Comparison of ENCODE assay signal across 8 cellular contexts in the genomic region with DNA sequence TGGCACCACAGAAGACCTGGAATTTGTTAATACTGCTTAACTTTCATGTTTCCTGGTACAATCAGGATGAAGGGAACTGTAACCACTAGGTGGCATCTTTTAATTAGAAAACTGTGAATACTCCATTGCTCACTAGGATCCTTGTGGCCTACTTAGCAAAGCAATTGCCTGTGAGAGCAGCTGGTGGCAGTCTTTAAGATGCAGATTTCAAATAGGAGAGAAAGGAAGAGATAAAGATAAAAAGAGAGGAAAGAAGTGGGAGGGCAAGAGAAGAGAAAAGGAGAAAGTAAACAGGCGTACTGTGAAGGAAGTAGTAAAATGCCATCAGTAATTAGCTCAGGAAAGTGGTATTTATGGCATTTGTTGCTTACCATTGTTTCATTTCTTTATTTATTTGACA.
DNase-seq lines count a peak whose midpoint lies in the region; ATAC-seq and TF ChIP-seq lines count a peak whose summit lies in the region.

No MANE protein-coding gene starts in this region.

- H3K4me2 ChIP-seq in hepatocyte, result no peak overlapping the region

- peaks cover 0 to 7% of the 10 kb centered on the region in 2 donors for H3K4me1 ChIP-seq in ascending aorta
- H3K4me1 ChIP-seq in hepatocyte (ENCODE audit: insufficient read depth), result peaks cover 6% of the 10 kb centered on the region
- peaks cover 0 to 32% (median 17%) of the 10 kb centered on the region in 4 donors for H3K4me1 ChIP-seq in sigmoid colon

- TF ChIP-seq POLR2A in sigmoid colon (IDR thresholded peaks at IDR 0.05), result no peak

- peaks cover 9% of the 10 kb centered on the region for H3K4me1 Mint-ChIP-seq in Calu3 (ENCODE audit: low read depth, unreplicated experiment)

- DNase-seq in Calu3 (peak; percentile 27), HCEC 1CT (peak; percentile 89), NCI-H446 treated with DMSO at 0.1 percent for 48 hours (lab: John Stamatoyannopoulos, UW) (peak; percentile 50), ascending aorta (ENCODE audit: low spot score in 2 of 2) (no peak), hepatocyte (ENCODE audit: low spot score) (peak; percentile 83), sigmoid colon (no peak)
- DNase-seq in effector CD8-positive, alpha-beta T cell (lab: John Stamatoyannopoulos, UW), result no peak

- no peak overlapping the region for H2AFZ ChIP-seq in hepatocyte

- H3K27ac ChIP-seq in ascending aorta, result peak overlapping the region in 1 of 2 donors; percentile 24
- H3K27ac ChIP-seq in hepatocyte, result peak overlapping the region; percentile 61
- peak overlapping the region; percentile 44 to 79 (median 66) for H3K27ac ChIP-seq in sigmoid colon

- H3K9me3 Mint-ChIP-seq in Calu3 (ENCODE audit: low read depth, unreplicated experiment), result peaks cover under 1% of the 10 kb centered on the region

- 45% methylated on average over 1 of the region's 1 CpG for WGBS in hepatocyte (ENCODE audit: low lambda C conversion rate, missing lambda C conversion rate)
- WGBS in sigmoid colon, 2 donors, result 19 to 24% methylated on average over 1 of the region's 1 CpG

- H3K4me3 ChIP-seq in ascending aorta (no peak overlapping the region), hepatocyte (no peak overlapping the region), sigmoid colon (no peak overlapping the region)

- no peak for TF ChIP-seq EP300 in sigmoid colon (IDR thresholded peaks at IDR 0.05)

- H3K4me3 Mint-ChIP-seq in Calu3 (ENCODE audit: low read depth, unreplicated experiment), result no peak overlapping the region

- H3K9me3 ChIP-seq in ascending aorta (peaks cover 7 to 18% of the 10 kb centered on the region in 2 donors), hepatocyte (ENCODE audit: low read depth) (no peaks in the 10 kb centered on the region), sigmoid colon (peaks cover 0 to 5% (median 3%) of the 10 kb centered on the region in 4 donors)

- TF ChIP-seq CTCF in Calu3 (IDR thresholded peaks at IDR 0.05; ENCODE audit: unreplicated experiment), result peak; percentile 67
- peak; percentile 63 to 74 (median 69) for TF ChIP-seq CTCF in ascending aorta (IDR thresholded peaks at IDR 0.05)
- TF ChIP-seq CTCF in hepatocyte (IDR thresholded peaks at IDR 0.05; ENCODE audit: poor library complexity), result peak; percentile 80
- TF ChIP-seq CTCF in sigmoid colon (IDR thresholded peaks at IDR 0.05), result peak; percentile 71 to 90 (median 86)

- intact Hi-C loops in Calu3 (cut with micrococcal nuclease; ENCODE audit: unreplicated experiment) (loop anchor here (2.0 to 5.0 kb wide), 3 partner anchors 373 to 908 kb away; no protein-coding TSS in a partner anchor), ascending aorta (cut with DNase I) (loop anchor here (1.0 kb wide), 1 partner anchor 882 kb away; no protein-coding TSS in a partner anchor), sigmoid colon (cut with DNase I) (loop anchor here (2.0 to 5.0 kb wide), 3 partner anchors 97 to 908 kb away; no protein-coding TSS in a partner anchor)

- BruUV-seq in Calu3 (replicated peaks; lab: Mats Ljungman, UMichigan), result no TSS peak

- no peaks in the 10 kb centered on the region for H4K20me1 ChIP-seq in hepatocyte (ENCODE audit: insufficient read depth, poor library complexity, severe bottlenecking)

- peak overlapping the region; percentile 3 for H3K27ac Mint-ChIP-seq in Calu3 (ENCODE audit: unreplicated experiment)

- H3K27me3 Mint-ChIP-seq in Calu3 (ENCODE audit: unreplicated experiment), result no peaks in the 10 kb centered on the region

- CTCF ChIA-PET in Calu3 (lab: Charles Lee), result interaction anchor here (0.6 to 1.7 kb wide), 8 partner anchors 20 to 891 kb away, joined by 3 to 7 read pairs (median 4); no protein-coding TSS in a partner anchor

- no peaks in the 10 kb centered on the region for H3K9me2 ChIP-seq in hepatocyte (replicated peaks; ENCODE audit: insufficient read depth)

- no peaks in the 10 kb centered on the region for H3K27me3 ChIP-seq in ascending aorta
- no peaks in the 10 kb centered on the region for H3K27me3 ChIP-seq in hepatocyte
- no peaks in the 10 kb centered on the region for H3K27me3 ChIP-seq in sigmoid colon

- no peaks in the 10 kb centered on the region for H3K36me3 ChIP-seq in ascending aorta
- H3K36me3 ChIP-seq in hepatocyte (replicated peaks; ENCODE audit: insufficient read depth, low read depth), result no peaks in the 10 kb centered on the region
- H3K36me3 ChIP-seq in sigmoid colon, result no peaks in the 10 kb centered on the region

- H3K36me3 Mint-ChIP-seq in Calu3 (ENCODE audit: insufficient read depth, unreplicated experiment), result no peaks in the 10 kb centered on the region

- ATAC-seq in GM18867 (IDR thresholded peaks at IDR 0.05; ENCODE audit: unreplicated experiment), result no peak

- no peaks in the 10 kb centered on the region for H3K79me2 ChIP-seq in hepatocyte

Comparison
In these comparisons a context has a peak if more than half of its experiments do, and no peak if none do; other contexts are left out.
1. DNase-seq: peak in Calu3 (single experiment), HCEC 1CT (single experiment), NCI-H446 treated with DMSO at 0.1 percent for 48 hours (single experiment) and hepatocyte (single experiment); none in ascending aorta (0 of 2), sigmoid colon (single experiment) and effector CD8-positive, alpha-beta T cell (single experiment).
2. Peak in every context shown above with its lines, with median percentiles within 50 percentile points of each other: CTCF ChIP-seq.